In genomic region chr9:88303785-88304495, GRCh38 we compare ENCODE assay signal across 10 cellular contexts.
DNase-seq lines count a peak whose midpoint lies in the region; ATAC-seq and TF ChIP-seq lines count a peak whose summit lies in the region.
"Had no signal": no experiment of that assay in that cellular context is flagged by ENCODE, and none has a peak within 500 bp of the region (broad histone marks: within the 10 kb centered on the region; RNA-seq: fewer than 3 reads in every experiment).

No MANE protein-coding gene starts in this region.

- H3K36me3 ChIP-seq in OCI-LY7 (ENCODE audit: insufficient read depth, low read length), result no peaks in the 10 kb centered on the region

- peak; percentile 96 for ATAC-seq in GM18519 (IDR thresholded peaks at IDR 0.05; ENCODE audit: low FRiP score, unreplicated experiment)
- peak; percentile 86 for ATAC-seq in HG02763 (IDR thresholded peaks at IDR 0.05; ENCODE audit: unreplicated experiment)

- DNase-seq in activated CD4-positive, alpha-beta memory T cell treated with anti-CD3 and anti-CD28 coated beads for 36 hours, result peak; percentile 80
- peak; percentile 27 to 47 (median 44) for DNase-seq in stimulated activated CD4-positive, alpha-beta T cell treated with anti-CD3 and anti-CD28 coated beads, Interleukin-12 subunit alpha, Interleukin-12 subunit beta, amount 100 ng/mL, for 48 hours (ENCODE audit: low read depth in 2 of 3, low spot score in 1 of 3)
- DNase-seq in OCI-LY7 (ENCODE audit: low spot score), result no peak
- no peak for DNase-seq in Kasumi-1 (lab: John Stamatoyannopoulos, UW)
- DNase-seq in substantia nigra (lab: John Stamatoyannopoulos, UW), result no peak
- DNase-seq in iPS-NIHi7 (ENCODE audit: extremely low spot score), result no peak

- POLR2A ChIA-PET in activated CD4-positive, alpha-beta memory T cell treated with anti-CD3 and anti-CD28 coated beads for 36 hours (lab: Charles Lee), result interaction anchor here (1.0 to 1.6 kb wide), 3 partner anchors 9 to 297 kb away, joined by 3 to 10 read pairs (median 4); no protein-coding TSS in a partner anchor
- POLR2A ChIA-PET in OCI-LY7 (lab: Charles Lee), result interaction anchor here (0.5 to 0.6 kb wide), 2 partner anchors 29 to 49 kb away, joined by 3 to 6 read pairs; no protein-coding TSS in a partner anchor

- no peaks in the 10 kb centered on the region for H3K4me1 ChIP-seq in OCI-LY7 (ENCODE audit: insufficient read depth, low read length, poor library complexity, severe bottlenecking)

- intact Hi-C loops in activated CD4-positive, alpha-beta memory T cell treated with anti-CD3 and anti-CD28 coated beads for 36 hours (cut with micrococcal nuclease), result loop anchor here (1.0 kb wide), 6 partner anchors 8 to 685 kb away; no protein-coding TSS in a partner anchor
- intact Hi-C loops in OCI-LY7 (cut with micrococcal nuclease; ENCODE audit: unreplicated experiment), result no loop called here

- no TSS peak for BruUV-seq in OCI-LY7 (replicated peaks; lab: Mats Ljungman, UMichigan)

- no peaks in the 10 kb centered on the region for H3K9me2 ChIP-seq in OCI-LY7 (ENCODE audit: insufficient read depth, low read length)

- peaks cover 2% of the 10 kb centered on the region for H3K9me3 Mint-ChIP-seq in activated CD4-positive, alpha-beta memory T cell treated with anti-CD3 and anti-CD28 coated beads for 36 hours

- peaks cover 26% of the 10 kb centered on the region for H3K27me3 Mint-ChIP-seq in activated CD4-positive, alpha-beta memory T cell treated with anti-CD3 and anti-CD28 coated beads for 36 hours

- H2AFZ ChIP-seq in OCI-LY7 (ENCODE audit: low read length), result no peak overlapping the region

- no peak overlapping the region for H3K4me3 ChIP-seq in OCI-LY7 (ENCODE audit: low read depth, low read length, poor library complexity, severe bottlenecking)
- H3K4me3 ChIP-seq: dorsolateral prefrontal cortex had no signal

- peak overlapping the region; percentile 33 for H3K4me3 Mint-ChIP-seq in activated CD4-positive, alpha-beta memory T cell treated with anti-CD3 and anti-CD28 coated beads for 36 hours
- H3K4me3 Mint-ChIP-seq: IgD-negative memory B cell had no signal

- no peaks in the 10 kb centered on the region for H4K20me1 ChIP-seq in OCI-LY7 (ENCODE audit: insufficient read depth, low read length)

- CTCF ChIA-PET in activated CD4-positive, alpha-beta memory T cell treated with anti-CD3 and anti-CD28 coated beads for 36 hours (lab: Charles Lee), result interaction anchor here (0.6 to 1.0 kb wide), 2 partner anchors 9 to 865 kb away, joined by 4 read pairs; no protein-coding TSS in a partner anchor
- CTCF ChIA-PET in OCI-LY7 (lab: Charles Lee; ENCODE audit: unreplicated experiment), result no interaction called here

- no peaks in the 10 kb centered on the region for H3K9me3 ChIP-seq in OCI-LY7 (ENCODE audit: low read length)

- peaks cover 21% of the 10 kb centered on the region for H3K4me1 Mint-ChIP-seq in activated CD4-positive, alpha-beta memory T cell treated with anti-CD3 and anti-CD28 coated beads for 36 hours (ENCODE audit: low read depth)

- H3K27ac ChIP-seq in OCI-LY7 (ENCODE audit: low read depth, low read length, poor library complexity, severe bottlenecking) (no peak overlapping the region), substantia nigra (ENCODE audit: low read depth, low read length, poor library complexity, severe bottlenecking) (no peak overlapping the region)
- H3K27ac ChIP-seq: dorsolateral prefrontal cortex had no signal

- no peaks in the 10 kb centered on the region for H3K79me2 ChIP-seq in OCI-LY7 (ENCODE audit: insufficient read depth, low read depth, low read length)

- no peak overlapping the region for H3K27ac Mint-ChIP-seq in activated CD4-positive, alpha-beta memory T cell treated with anti-CD3 and anti-CD28 coated beads for 36 hours
- H3K27ac Mint-ChIP-seq: IgD-negative memory B cell had no signal

- TF ChIP-seq CTCF in OCI-LY7 (conservative IDR thresholded peaks at IDR 0.05; ENCODE audit: low read length), result no peak

- H3K4me2 ChIP-seq in OCI-LY7 (ENCODE audit: low read length), result no peak overlapping the region

- H3K36me3 Mint-ChIP-seq in activated CD4-positive, alpha-beta memory T cell treated with anti-CD3 and anti-CD28 coated beads for 36 hours, result no peaks in the 10 kb centered on the region
- H3K36me3 Mint-ChIP-seq: IgD-negative memory B cell had no signal

Comparison
In these comparisons a context has a peak if more than half of its experiments do, and no peak if none do; other contexts are left out.
1. DNase-seq: peak in activated CD4-positive, alpha-beta memory T cell treated with anti-CD3 and anti-CD28 coated beads for 36 hours (single experiment) and stimulated activated CD4-positive, alpha-beta T cell treated with anti-CD3 and anti-CD28 coated beads, Interleukin-12 subunit alpha, Interleukin-12 subunit beta, amount 100 ng/mL, for 48 hours (3 of 3); none in OCI-LY7 (single experiment), Kasumi-1 (0 of 2), substantia nigra (0 of 49) and iPS-NIHi7 (single experiment).